In genomic region chrX:19599253-19599652, GRCh38 we compare ENCODE assay signal across 19 cellular contexts.
"Had no signal": no experiment of that assay in that cellular context is flagged by ENCODE, and none has a peak within 500 bp of the region (broad histone marks: within the 10 kb centered on the region; RNA-seq: fewer than 3 reads in every experiment).

No MANE protein-coding gene starts in this region.

- DNase-seq: activated B cell treated with CpG ODN at 0.5 μM for 24 hours; activated CD4-positive, alpha-beta T cell treated with anti-CD3 and anti-CD28 coated beads, Interleukin-2, amount 50 U/mL, for 4 hours; activated effector memory CD4-positive, alpha-beta T cell treated with Interleukin-2 at 50 U/mL for 16 hours; activated naive CD8-positive, alpha-beta T cell treated with anti-CD3 and anti-CD28 coated beads, Interleukin-2, amount 10 ng/mL, durations not matched to agents 7 days and 5 days; aorta; dorsolateral prefrontal cortex; esophagus squamous epithelium; foreskin fibroblast; head of caudate nucleus; left colon; mucosa of descending colon; nephron progenitor cell; psoas muscle; right lobe of liver; upper lobe of left lung had no signal

- H3K9me3 ChIP-seq: esophagus squamous epithelium, mucosa of descending colon, right lobe of liver had no signal

- H3K4me1 Mint-ChIP-seq: activated B cell treated with CpG ODN at 0.5 μM for 24 hours had no signal

- ATAC-seq: left colon; mucosa of descending colon; psoas muscle; right lobe of liver; stimulated activated memory B cell treated with anti-CD40 and anti-IgM and Interleukin-4, amounts not matched to agents 10 μg/mL and 1 μg/mL and 100 μg/mL, for 72 hours had no signal

- H3K27ac Mint-ChIP-seq: activated B cell treated with CpG ODN at 0.5 μM for 24 hours; activated naive CD8-positive, alpha-beta T cell treated with anti-CD3 and anti-CD28 coated beads, Interleukin-2, amount 10 ng/mL, durations not matched to agents 7 days and 5 days; nephron progenitor cell; stimulated activated memory B cell treated with anti-CD40 and anti-IgM and Interleukin-4, amounts not matched to agents 10 μg/mL and 1 μg/mL and 100 μg/mL, for 72 hours had no signal

- H3K4me3 Mint-ChIP-seq: activated B cell treated with CpG ODN at 0.5 μM for 24 hours; activated naive CD8-positive, alpha-beta T cell treated with anti-CD3 and anti-CD28 coated beads, Interleukin-2, amount 10 ng/mL, durations not matched to agents 7 days and 5 days; nephron progenitor cell; stimulated activated memory B cell treated with anti-CD40 and anti-IgM and Interleukin-4, amounts not matched to agents 10 μg/mL and 1 μg/mL and 100 μg/mL, for 72 hours; T-cell had no signal

- H3K27me3 Mint-ChIP-seq: activated B cell treated with CpG ODN at 0.5 μM for 24 hours; activated naive CD8-positive, alpha-beta T cell treated with anti-CD3 and anti-CD28 coated beads, Interleukin-2, amount 10 ng/mL, durations not matched to agents 7 days and 5 days; stimulated activated memory B cell treated with anti-CD40 and anti-IgM and Interleukin-4, amounts not matched to agents 10 μg/mL and 1 μg/mL and 100 μg/mL, for 72 hours; T-cell had no signal

- H3K9me3 Mint-ChIP-seq: activated B cell treated with CpG ODN at 0.5 μM for 24 hours; activated naive CD8-positive, alpha-beta T cell treated with anti-CD3 and anti-CD28 coated beads, Interleukin-2, amount 10 ng/mL, durations not matched to agents 7 days and 5 days; stimulated activated memory B cell treated with anti-CD40 and anti-IgM and Interleukin-4, amounts not matched to agents 10 μg/mL and 1 μg/mL and 100 μg/mL, for 72 hours; T-cell had no signal

- H3K27ac ChIP-seq: breast epithelium, dorsolateral prefrontal cortex, esophagus squamous epithelium, psoas muscle, right lobe of liver, SK-N-MC, upper lobe of left lung had no signal

- H3K27me3 ChIP-seq: esophagus squamous epithelium, right lobe of liver, upper lobe of left lung had no signal
